ENCODE assay signal across 8 cellular contexts in the genomic region with DNA sequence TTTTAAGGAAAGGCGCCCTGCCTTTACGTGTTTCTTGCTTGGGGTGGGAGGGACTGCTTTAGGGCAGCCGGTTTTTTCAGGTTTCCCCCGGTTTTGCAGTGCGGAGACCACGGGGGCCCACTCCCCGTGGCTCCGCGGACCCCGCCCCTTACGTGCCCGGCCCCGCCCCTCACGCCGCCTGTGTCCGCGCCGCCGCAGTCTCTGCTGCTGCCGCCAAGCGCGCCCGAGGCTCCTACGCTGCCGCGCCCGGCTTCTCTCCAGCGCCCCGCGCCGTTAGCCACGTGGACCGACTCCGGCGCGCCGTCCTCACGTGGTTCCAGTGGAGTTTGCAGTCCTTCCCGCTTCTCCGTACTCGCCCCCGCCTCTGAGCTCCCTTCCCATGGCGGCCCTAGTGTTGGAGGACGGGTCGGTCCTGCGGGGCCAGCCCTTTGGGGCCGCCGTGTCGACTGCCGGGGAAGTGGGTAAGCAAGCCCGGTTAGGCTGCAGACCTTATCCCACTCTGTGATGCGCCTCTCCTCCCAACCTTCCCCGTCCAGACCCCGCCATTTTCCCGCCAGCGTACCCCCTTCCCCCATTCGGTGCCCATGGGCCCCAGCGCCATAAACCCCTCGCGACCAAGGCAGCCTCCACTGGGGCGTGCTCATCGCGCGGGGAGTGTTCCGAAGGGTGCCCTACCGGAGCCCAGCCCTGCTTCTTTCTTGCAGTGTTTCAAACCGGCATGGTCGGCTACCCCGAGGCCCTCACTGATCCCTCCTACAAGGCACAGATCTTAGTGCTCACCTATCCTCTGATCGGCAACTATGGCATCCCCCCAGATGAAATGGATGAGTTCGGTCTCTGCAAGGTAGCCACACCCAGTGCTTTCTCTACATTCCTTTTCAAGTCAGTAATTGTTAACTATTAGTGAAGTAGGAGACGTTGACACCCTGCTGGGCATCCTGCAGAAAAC. TPM values are rescaled to one million over a fixed set of nuclear protein-coding genes. Genes with fewer than 3 reads are reported as not detected.
DNase-seq lines count a peak whose midpoint lies in the region; ATAC-seq, FAIRE-seq and TF ChIP-seq lines count a peak whose summit lies in the region.

TSS of gene CAD (plus strand) at position 197 of the 949 bp plus-strand sequence. CDS start at position 380, 183 bp downstream.

- peaks cover 7% of the 10 kb centered on the region for H3K36me3 ChIP-seq in Caco-2 (ENCODE audit: control insufficient read depth, insufficient read depth, low read length)
- H3K36me3 ChIP-seq in HUES48 (ENCODE audit: control insufficient read depth, insufficient read depth, low read length): peaks cover 72% of the 10 kb centered on the region
- peaks cover 39% of the 10 kb centered on the region for H3K36me3 ChIP-seq in OCI-LY3 (replicated peaks; ENCODE audit: low read depth, low read length)
- H3K36me3 ChIP-seq in endothelial cell of umbilical vein (ENCODE audit: control insufficient read depth in 2 of 2, extremely low read depth in 1 of 2, insufficient read depth in 2 of 2, low read length in 2 of 2): peaks cover 4 to 7% of the 10 kb centered on the region in 2 experiments

- CTCF ChIA-PET in Caco-2 (lab: Charles Lee) (no interaction called here), endothelial cell of umbilical vein (lab: Charles Lee) (interaction anchor here (1.0 to 1.5 kb wide), 3 partner anchors 88 to 152 kb away, joined by 3 read pairs; no protein-coding TSS in a partner anchor)

- BruUV-seq in Caco-2 (replicated peaks; lab: Mats Ljungman, UMichigan) (TSS peak; percentile 15), endothelial cell of umbilical vein (replicated peaks; lab: Mats Ljungman, UMichigan) (TSS peak; percentile 22)

- H3K4me1 Mint-ChIP-seq in Caco-2 (ENCODE audit: low read depth, unreplicated experiment): peaks cover 23% of the 10 kb centered on the region

- peak; percentile 70 for FAIRE-seq in endothelial cell of umbilical vein (lab: Jason Lieb, UNC)

- peak within 1 kb of the TSS; percentile 98 for H3K27ac Mint-ChIP-seq in Caco-2 (ENCODE audit: unreplicated experiment)

- no peaks in the 10 kb centered on the region for H3K9me3 ChIP-seq in Caco-2
- no peaks in the 10 kb centered on the region for H3K9me3 ChIP-seq in HUES48 (ENCODE audit: control insufficient read depth, insufficient read depth, low read length)
- no peaks in the 10 kb centered on the region for H3K9me3 ChIP-seq in OCI-LY3 (ENCODE audit: insufficient read depth, low read length)
- H3K9me3 ChIP-seq in endothelial cell of umbilical vein (replicated peaks; ENCODE audit: control insufficient read depth, insufficient read depth, low read length): no peaks in the 10 kb centered on the region
- H3K9me3 ChIP-seq in mononuclear cell (ENCODE audit: low read depth, low read length): no peaks in the 10 kb centered on the region

- peaks cover 65% of the 10 kb centered on the region for H3K36me3 Mint-ChIP-seq in Caco-2 (ENCODE audit: insufficient read depth, unreplicated experiment)

- H2AFZ ChIP-seq in OCI-LY3 (ENCODE audit: low read depth, low read length) (0 out of 2 replicates have a peak within 1 kb of the TSS, but pooled peaks have one; percentile 24), endothelial cell of umbilical vein (ENCODE audit: low read depth, low read length) (peak within 1 kb of the TSS; percentile 76)

- dilution Hi-C loops in endothelial cell of umbilical vein (cut with MboI; ENCODE audit: extremely low pct_ligation_motif_present, low sequenced_read_pairs): no loop called here

- H3K4me3 Mint-ChIP-seq in Caco-2 (ENCODE audit: unreplicated experiment): peak within 1 kb of the TSS; percentile 98

- peak within 1 kb of the TSS; percentile 88 for H3K4me3 ChIP-seq in Caco-2 (ENCODE audit: low read depth, low read length)
- peak within 1 kb of the TSS; percentile 80 for H3K4me3 ChIP-seq in HUES48 (ENCODE audit: low read depth, low read length)
- peak within 1 kb of the TSS; percentile 84 for H3K4me3 ChIP-seq in OCI-LY3 (ENCODE audit: low read length)
- H3K4me3 ChIP-seq in endothelial cell of umbilical vein (replicated peaks in 1 of 3; ENCODE audit: insufficient read depth in 1 of 3, low read depth in 1 of 3, low read length in 3 of 3): peak within 1 kb of the TSS; percentile 69 to 86 (median 75)
- peak within 1 kb of the TSS; percentile 55 for H3K4me3 ChIP-seq in mononuclear cell (ENCODE audit: low read length)

- peak within 1 kb of the TSS; percentile 90 for H3K4me2 ChIP-seq in OCI-LY3 (ENCODE audit: low read length)
- peak within 1 kb of the TSS; percentile 94 for H3K4me2 ChIP-seq in endothelial cell of umbilical vein (ENCODE audit: insufficient read depth, low read length)

- intact Hi-C loops in Caco-2 (cut with micrococcal nuclease; ENCODE audit: unreplicated experiment) (loop anchor here (5.0 kb wide), 1 partner anchor 45 kb away; the partner anchor contains the start of gene SLC30A3), endothelial cell of umbilical vein (cut with micrococcal nuclease) (loop anchor here (2.0 kb wide), 1 partner anchor 139 kb away; the partner anchor contains the start of gene GTF3C2)

- TF ChIP-seq CTCF in Caco-2 (IDR thresholded peaks at IDR 0.05; ENCODE audit: insufficient read depth in 1 of 2, low read depth in 1 of 2, low read length in 1 of 2, severe bottlenecking in 1 of 2, unreplicated experiment in 1 of 2): peak; percentile 18 to 21
- peak; percentile 18; the same call in 1 of the 2 replicates for TF ChIP-seq CTCF in OCI-LY3 (IDR thresholded peaks at IDR 0.05; ENCODE audit: low read depth, low read length)
- peak in 1 of 2 donors; percentile 32 for TF ChIP-seq CTCF in endothelial cell of umbilical vein (IDR thresholded peaks at IDR 0.05; ENCODE audit: extremely low read depth in 1 of 2, insufficient read depth in 1 of 2, low read depth in 1 of 2, low read length in 2 of 2)

- H3K9ac ChIP-seq in HUES48 (ENCODE audit: low read depth, low read length) (peak within 1 kb of the TSS; percentile 97), OCI-LY3 (ENCODE audit: low read length) (peak within 1 kb of the TSS; percentile 89), endothelial cell of umbilical vein (replicated peaks; ENCODE audit: extremely low read depth, insufficient read depth, low read length) (peak within 1 kb of the TSS; percentile 86)

- peak; percentile 74 for ATAC-seq in GM21367 (IDR thresholded peaks at IDR 0.05; ENCODE audit: unreplicated experiment)

- peaks cover 48% of the 10 kb centered on the region for H3K79me2 ChIP-seq in OCI-LY3 (ENCODE audit: low read length)
- H3K79me2 ChIP-seq in endothelial cell of umbilical vein (ENCODE audit: control insufficient read depth, insufficient read depth, low read length): peaks cover 25% of the 10 kb centered on the region

- DNase-seq in Caco-2: peak; percentile 87 to 93
- peak; percentile 94 for DNase-seq in activated CD8-positive, alpha-beta memory T cell treated with anti-CD3 and anti-CD28 coated beads, Interleukin-2, amount 50 U/mL, for 48 hours
- peak; percentile 93 for DNase-seq in endothelial cell of umbilical vein (ENCODE audit: low read depth, low spot score)
- DNase-seq in stimulated activated CD8-positive, alpha-beta memory T cell treated with anti-CD3 and anti-CD28 coated beads, Interleukin-4, amount 100 ng/mL, for 1 hour (ENCODE audit: low read depth in 2 of 2, low spot score in 1 of 2): peak; percentile 58 to 79

- peak within 1 kb of the TSS; percentile 93 for H3K27ac ChIP-seq in HUES48 (ENCODE audit: low read depth, low read length)
- peak within 1 kb of the TSS; percentile 59 for H3K27ac ChIP-seq in OCI-LY3 (ENCODE audit: low read length)
- peak within 1 kb of the TSS; percentile 54 for H3K27ac ChIP-seq in endothelial cell of umbilical vein (ENCODE audit: insufficient read depth, low read depth, low read length)

- H3K4me1 ChIP-seq in Caco-2: peaks cover 23% of the 10 kb centered on the region
- H3K4me1 ChIP-seq in HUES48 (ENCODE audit: control insufficient read depth, insufficient read depth, low read length): peaks cover 23% of the 10 kb centered on the region
- H3K4me1 ChIP-seq in OCI-LY3 (ENCODE audit: low read length): peaks cover 24% of the 10 kb centered on the region
- H3K4me1 ChIP-seq in endothelial cell of umbilical vein (ENCODE audit: control insufficient read depth, extremely low read depth, insufficient read depth, low read length): peaks cover 25% of the 10 kb centered on the region
- peaks cover 31% of the 10 kb centered on the region for H3K4me1 ChIP-seq in mononuclear cell (ENCODE audit: insufficient read depth, low read length)

- H4K20me1 ChIP-seq in OCI-LY3 (ENCODE audit: insufficient read depth, low read length) (no peaks in the 10 kb centered on the region), endothelial cell of umbilical vein (replicated peaks; ENCODE audit: control insufficient read depth, extremely low read depth, insufficient read depth, low read length) (no peaks in the 10 kb centered on the region)

- H3K9me1 ChIP-seq in endothelial cell of umbilical vein (replicated peaks; ENCODE audit: control insufficient read depth, extremely low read depth, insufficient read depth, low read length): no peaks in the 10 kb centered on the region

- POLR2A ChIA-PET in Caco-2 (lab: Charles Lee) (interaction anchor here (0.5 to 1.6 kb wide), 3 partner anchors 76 to 131 kb away, joined by 3 read pairs; partner anchors contain the start of gene KHK), endothelial cell of umbilical vein (lab: Charles Lee) (no interaction called here)

- no peaks in the 10 kb centered on the region for H3K27me3 Mint-ChIP-seq in Caco-2 (ENCODE audit: insufficient read depth, unreplicated experiment)

- no peaks in the 10 kb centered on the region for H3K9me3 Mint-ChIP-seq in Caco-2 (ENCODE audit: unreplicated experiment)

- H3K27me3 ChIP-seq in Caco-2 (replicated peaks; ENCODE audit: control insufficient read depth, insufficient read depth, low read length) (no peaks in the 10 kb centered on the region), HUES48 (ENCODE audit: control insufficient read depth, insufficient read depth, low read length) (no peaks in the 10 kb centered on the region), OCI-LY3 (ENCODE audit: low read depth, low read length) (no peaks in the 10 kb centered on the region), endothelial cell of umbilical vein (ENCODE audit: control insufficient read depth in 2 of 2, insufficient read depth in 2 of 2, low read length in 2 of 2) (no peaks in the 10 kb centered on the region), mononuclear cell (ENCODE audit: insufficient read depth, low read length) (no peaks in the 10 kb centered on the region)

- peak; percentile 85 for TF ChIP-seq POLR2A in endothelial cell of umbilical vein (IDR thresholded peaks at IDR 0.05; ENCODE audit: low read depth, low read length)

RNA-seq across cellular contexts. Expression of gene CAD, which starts in this region (rescaled TPM):
- total RNA-seq in Caco-2 (2022) (86.4 and 103 TPM in 2 replicates), endothelial cell of umbilical vein (81.0 and 91.4 TPM in 2 replicates), mononuclear cell (5.7 TPM)
- polyA plus RNA-seq in endothelial cell of umbilical vein: 60.3 and 66.5 TPM in 2 replicates
- polyA plus RNA-seq in endothelial cell of umbilical vein (2011; cell fraction: cytosol; rRNA removed): 36.4 and 39.6 TPM in 2 replicates
- 153 and 160 TPM in 2 replicates for polyA plus RNA-seq in endothelial cell of umbilical vein (2011; cell fraction: nucleus; rRNA removed)
- 72.2 and 82.2 TPM in 2 replicates for polyA plus RNA-seq in endothelial cell of umbilical vein (2012)
- polyA minus RNA-seq in endothelial cell of umbilical vein: 171 and 179 TPM in 2 replicates
- 138 TPM for polyA minus RNA-seq in endothelial cell of umbilical vein (2011; cell fraction: cytosol; rRNA and poly(A)+ RNA removed)
- polyA minus RNA-seq in endothelial cell of umbilical vein (2011; cell fraction: nucleus; rRNA and poly(A)+ RNA removed): 87.4 and 95.8 TPM in 2 replicates

Comparison
In these comparisons a context has a peak if more than half of its experiments do, and no peak if none do; other contexts are left out.
1. Peak in every context shown above with its lines: DNase-seq, ATAC-seq, H3K4me3 ChIP-seq and H3K27ac ChIP-seq.
2. RNA of gene CAD (total RNA-seq): 81.0 to 91.4 TPM in endothelial cell of umbilical vein and 86.4 to 103 TPM in Caco-2; 5.7 TPM in mononuclear cell (single experiment); every median in the first group is over 10 times any median in the second.